Comparison of ENCODE assay signal across 30 cellular contexts in the genomic region with DNA sequence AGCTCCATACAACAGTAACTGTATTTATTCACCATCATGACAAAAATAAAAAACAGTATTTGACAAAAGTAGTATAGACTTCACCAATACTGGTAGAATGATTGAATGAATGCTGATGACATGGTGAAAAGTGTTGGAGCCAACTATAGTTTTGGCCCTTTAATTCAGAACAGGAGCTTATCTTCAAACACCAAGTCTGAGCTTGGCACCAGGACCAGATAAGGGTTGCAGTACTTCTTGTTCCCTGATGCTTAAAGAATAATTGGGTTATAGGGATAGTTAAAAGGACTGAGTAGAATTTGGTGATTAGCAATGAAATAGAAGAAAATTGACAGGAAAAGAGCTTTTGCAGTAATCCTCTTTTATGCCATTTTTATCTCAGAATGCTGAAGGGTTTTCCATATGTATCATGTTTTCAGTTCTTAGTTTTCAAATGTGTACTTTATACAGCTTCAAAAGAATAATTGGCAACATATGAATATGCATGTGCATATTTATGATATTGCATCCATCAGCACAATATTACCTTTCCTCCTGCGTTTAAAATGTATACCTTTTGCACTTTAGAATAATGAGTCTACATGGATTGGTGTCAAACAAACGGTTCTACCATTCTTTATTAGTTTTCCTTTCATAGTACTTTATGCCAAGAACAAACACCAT.
"Had no signal": no experiment of that assay in that cellular context is flagged by ENCODE, and none has a peak within 500 bp of the region (broad histone marks: within the 10 kb centered on the region; RNA-seq: fewer than 3 reads in every experiment).

No MANE protein-coding gene starts in this region.

- H3K4me1 ChIP-seq: esophagus muscularis mucosa, foreskin keratinocyte, gastrocnemius medialis had no signal

- H3K4me3 ChIP-seq: esophagus muscularis mucosa, gastrocnemius medialis had no signal

- H3K27me3 ChIP-seq: brain microvascular endothelial cell, esophagus muscularis mucosa, foreskin keratinocyte, gastrocnemius medialis had no signal

- DNase-seq: activated B cell treated with CpG ODN at 0.5 μM for 24 hours; activated CD4-positive, alpha-beta T cell treated with anti-CD3 and anti-CD28 coated beads for 48 hours; activated CD4-positive, alpha-beta T cell treated with anti-CD3 and anti-CD28 coated beads, Interleukin-2, amount 50 U/mL, for 1 hour; activated CD4-positive, alpha-beta T cell treated with anti-CD3 and anti-CD28 coated beads, Interleukin-2, amount 50 U/mL, for 48 hours; activated CD8-positive, alpha-beta memory T cell treated with anti-CD3 and anti-CD28 coated beads for 24 hours; activated CD8-positive, alpha-beta T cell treated with anti-CD3 and anti-CD28 coated beads for 36 hours; activated effector memory CD4-positive, alpha-beta T cell treated with Interleukin-2 at 50 U/mL for 16 hours; activated gamma-delta T cell treated with Interleukin-2 at 50 U/mL for 16 hours; activated naive CD4-positive, alpha-beta T cell treated with anti-CD3 and anti-CD28 coated beads, Interleukin-2, amount 50 U/mL, for 16 hours; activated naive CD4-positive, alpha-beta T cell treated with Interleukin-2 at 50 U/mL for 16 hours; activated T-cell treated with anti-CD3 and anti-CD28 coated beads, Interleukin-2, amount 50 U/mL, for 4 hours; amniotic stem cell; anterior cingulate cortex; brain microvascular endothelial cell; caudate nucleus; cortex of kidney; dermis blood vessel endothelial cell; effector CD4-positive, alpha-beta T cell; effector memory CD8-positive, alpha-beta T cell; erythroblast; foreskin keratinocyte; gastrocnemius medialis; glutamatergic neuron; T-helper 1 cell; T-helper 17 cell; T1000; WERI-Rb-1 had no signal

- H3K36me3 ChIP-seq: brain microvascular endothelial cell, esophagus muscularis mucosa, gastrocnemius medialis, WERI-Rb-1 had no signal

- H3K27ac ChIP-seq: brain microvascular endothelial cell, esophagus muscularis mucosa, foreskin keratinocyte, gastrocnemius medialis, WERI-Rb-1 had no signal

- ATAC-seq: activated CD4-positive, CD25-positive, alpha-beta regulatory T cell treated with anti-CD3 and anti-CD28 coated beads, Interleukin-2, amount 50 U/mL, for 24 hours; activated CD8-positive, alpha-beta T cell treated with anti-CD3 and anti-CD28 coated beads for 36 hours; activated T-cell treated with anti-CD3 and anti-CD28 coated beads, Interleukin-2, amount 50 U/mL, for 4 hours; activated T-helper 17 cell treated with anti-CD3 and anti-CD28 coated beads, Interleukin-2, amount 50 U/mL, for 72 hours; effector memory CD8-positive, alpha-beta T cell; foreskin keratinocyte; gastrocnemius medialis; T-helper 17 cell had no signal

- H3K9me3 ChIP-seq: esophagus muscularis mucosa, gastrocnemius medialis had no signal
